In genomic region chr20:42461321-42461720, GRCh38 we compare ENCODE assay signal across 33 cellular contexts.
"Had no signal": no experiment of that assay in that cellular context is flagged by ENCODE, and none has a peak within 500 bp of the region (broad histone marks: within the 10 kb centered on the region; RNA-seq: fewer than 3 reads in every experiment).

No MANE protein-coding gene starts in this region.

- ATAC-seq: activated CD8-positive, alpha-beta memory T cell treated with anti-CD3 and anti-CD28 coated beads, Interleukin-2, amount 10 ng/mL, durations not matched to agents 7 days and 5 days; activated CD8-positive, alpha-beta T cell treated with anti-CD3 and anti-CD28 coated beads, Interleukin-2, amount 10 ng/mL, durations not matched to agents 7 days and 5 days; activated naive CD8-positive, alpha-beta T cell treated with anti-CD3 and anti-CD28 coated beads, Interleukin-2, amount 50 U/mL, for 24 hours; body of pancreas had no signal

- H3K27ac ChIP-seq: body of pancreas, brain microvascular endothelial cell, breast epithelium, VCaP had no signal

- H3K9me3 Mint-ChIP-seq: activated B cell treated with CpG ODN at 0.5 μM for 24 hours; activated CD4-positive, alpha-beta T cell treated with anti-CD3 and anti-CD28 coated beads, Interleukin-2, amount 10 ng/mL, durations not matched to agents 24 days and 14 days; activated naive CD4-positive, alpha-beta T cell treated with anti-CD3 and anti-CD28 coated beads, Interleukin-2, amount 50 U/mL, for 24 hours; activated naive CD8-positive, alpha-beta T cell treated with anti-CD3 and anti-CD28 coated beads, Interleukin-2, amount 10 ng/mL, durations not matched to agents 7 days and 5 days; activated T-cell treated with anti-CD3 and anti-CD28 coated beads, Interleukin-2, amount 50 U/mL, for 24 hours; T-helper 1 cell treated with Interleukin-12 subunit alpha and Interleukin-12 subunit beta and Interleukin-4 antibody, amounts not matched to agents 30 μg/mL and 1 μg/mL, for 36 hours had no signal

- H3K9me3 ChIP-seq: body of pancreas, breast epithelium had no signal

- H3K36me3 ChIP-seq: brain microvascular endothelial cell, breast epithelium had no signal

- DNase-seq: activated B cell treated with CpG ODN at 0.5 μM for 24 hours; activated CD4-positive, alpha-beta memory T cell treated with anti-CD3 and anti-CD28 coated beads, Interleukin-2, amount 10 ng/mL, durations not matched to agents 7 days and 5 days; activated CD4-positive, alpha-beta T cell treated with anti-CD3 and anti-CD28 coated beads for 4 hours; activated CD4-positive, alpha-beta T cell treated with anti-CD3 and anti-CD28 coated beads, Interleukin-2, amount 10 ng/mL, durations not matched to agents 24 days and 14 days; activated CD4-positive, alpha-beta T cell treated with anti-CD3 and anti-CD28 coated beads, Interleukin-2, amount 50 U/mL, for 48 hours; activated CD4-positive, CD25-positive, alpha-beta regulatory T cell treated with anti-CD3 and anti-CD28 coated beads, Interleukin-2, amount 50 U/mL, for 72 hours; activated CD8-positive, alpha-beta memory T cell treated with anti-CD3 and anti-CD28 coated beads for 24 hours; activated CD8-positive, alpha-beta memory T cell treated with anti-CD3 and anti-CD28 coated beads, Interleukin-2, amount 10 ng/mL, durations not matched to agents 7 days and 5 days; activated CD8-positive, alpha-beta memory T cell treated with anti-CD3 and anti-CD28 coated beads, Interleukin-2, amount 50 U/mL, for 48 hours; activated CD8-positive, alpha-beta T cell treated with anti-CD3 and anti-CD28 coated beads, Interleukin-2, amount 10 ng/mL, durations not matched to agents 7 days and 5 days; activated effector memory CD4-positive, alpha-beta T cell treated with Interleukin-2 at 50 U/mL for 16 hours; activated gamma-delta T cell; activated naive CD4-positive, alpha-beta T cell treated with anti-CD3 and anti-CD28 coated beads, Interleukin-2, amount 10 ng/mL, durations not matched to agents 7 days and 5 days; activated naive CD4-positive, alpha-beta T cell treated with Interleukin-2 at 50 U/mL for 16 hours; activated naive CD8-positive, alpha-beta T cell treated with anti-CD3 and anti-CD28 coated beads, Interleukin-2, amount 10 ng/mL, durations not matched to agents 7 days and 5 days; activated naive CD8-positive, alpha-beta T cell treated with anti-CD3 and anti-CD28 coated beads, Interleukin-2, amount 50 U/mL, for 24 hours; activated T-cell treated with anti-CD3 and anti-CD28 coated beads, Interleukin-2, amount 50 U/mL, for 24 hours; activated T-cell treated with anti-CD3 and anti-CD28 coated beads, Interleukin-2, amount 50 U/mL, for 48 hours; amygdala; aorta; body of pancreas; brain microvascular endothelial cell; central memory CD4-positive, alpha-beta T cell; T-helper 1 cell; T-helper 2 cell; T-helper 9 cell had no signal

- H3K36me3 Mint-ChIP-seq: activated CD8-positive, alpha-beta memory T cell treated with anti-CD3 and anti-CD28 coated beads, Interleukin-2, amount 10 ng/mL, durations not matched to agents 7 days and 5 days; activated naive CD4-positive, alpha-beta T cell treated with anti-CD3 and anti-CD28 coated beads, Interleukin-2, amount 10 ng/mL, durations not matched to agents 7 days and 5 days; activated naive CD4-positive, alpha-beta T cell treated with anti-CD3 and anti-CD28 coated beads, Interleukin-2, amount 50 U/mL, for 24 hours; activated naive CD8-positive, alpha-beta T cell; activated naive CD8-positive, alpha-beta T cell treated with anti-CD3 and anti-CD28 coated beads, Interleukin-2, amount 10 ng/mL, durations not matched to agents 7 days and 5 days had no signal

- H3K4me3 Mint-ChIP-seq: activated B cell treated with CpG ODN at 0.5 μM for 24 hours; activated CD4-positive, alpha-beta memory T cell treated with anti-CD3 and anti-CD28 coated beads, Interleukin-2, amount 10 ng/mL, durations not matched to agents 7 days and 5 days; activated CD4-positive, alpha-beta T cell treated with anti-CD3 and anti-CD28 coated beads, Interleukin-2, amount 10 ng/mL, durations not matched to agents 24 days and 14 days; activated CD8-positive, alpha-beta memory T cell treated with anti-CD3 and anti-CD28 coated beads, Interleukin-2, amount 10 ng/mL, durations not matched to agents 7 days and 5 days; activated CD8-positive, alpha-beta T cell treated with anti-CD3 and anti-CD28 coated beads, Interleukin-2, amount 10 ng/mL, durations not matched to agents 7 days and 5 days; activated naive CD4-positive, alpha-beta T cell treated with anti-CD3 and anti-CD28 coated beads, Interleukin-2, amount 10 ng/mL, durations not matched to agents 7 days and 5 days; activated naive CD4-positive, alpha-beta T cell treated with anti-CD3 and anti-CD28 coated beads, Interleukin-2, amount 50 U/mL, for 24 hours; activated naive CD8-positive, alpha-beta T cell; activated naive CD8-positive, alpha-beta T cell treated with anti-CD3 and anti-CD28 coated beads, Interleukin-2, amount 10 ng/mL, durations not matched to agents 7 days and 5 days; activated naive CD8-positive, alpha-beta T cell treated with anti-CD3 and anti-CD28 coated beads, Interleukin-2, amount 50 U/mL, for 24 hours; activated T-cell treated with anti-CD3 and anti-CD28 coated beads, Interleukin-2, amount 50 U/mL, for 24 hours; T-helper 1 cell treated with Interleukin-12 subunit alpha and Interleukin-12 subunit beta and Interleukin-4 antibody, amounts not matched to agents 30 μg/mL and 1 μg/mL, for 36 hours; T-helper 2 cell treated with Interferon-gamma antibody and Interleukin-4, amounts not matched to agents 5 μg/mL and 100 μg/mL, for 36 hours had no signal

- H3K4me1 Mint-ChIP-seq: activated CD4-positive, alpha-beta memory T cell treated with anti-CD3 and anti-CD28 coated beads, Interleukin-2, amount 10 ng/mL, durations not matched to agents 7 days and 5 days; activated CD4-positive, alpha-beta T cell treated with anti-CD3 and anti-CD28 coated beads, Interleukin-2, amount 10 ng/mL, durations not matched to agents 24 days and 14 days; activated CD8-positive, alpha-beta memory T cell treated with anti-CD3 and anti-CD28 coated beads, Interleukin-2, amount 10 ng/mL, durations not matched to agents 7 days and 5 days; activated naive CD4-positive, alpha-beta T cell treated with anti-CD3 and anti-CD28 coated beads, Interleukin-2, amount 10 ng/mL, durations not matched to agents 7 days and 5 days; activated naive CD4-positive, alpha-beta T cell treated with anti-CD3 and anti-CD28 coated beads, Interleukin-2, amount 50 U/mL, for 24 hours; activated naive CD8-positive, alpha-beta T cell treated with anti-CD3 and anti-CD28 coated beads, Interleukin-2, amount 10 ng/mL, durations not matched to agents 7 days and 5 days; activated naive CD8-positive, alpha-beta T cell treated with anti-CD3 and anti-CD28 coated beads, Interleukin-2, amount 50 U/mL, for 24 hours had no signal

- H3K27me3 ChIP-seq: body of pancreas, brain microvascular endothelial cell, breast epithelium had no signal

- H3K4me3 ChIP-seq: body of pancreas, breast epithelium had no signal

- H3K27me3 Mint-ChIP-seq: activated B cell treated with CpG ODN at 0.5 μM for 24 hours; activated CD4-positive, alpha-beta memory T cell treated with anti-CD3 and anti-CD28 coated beads, Interleukin-2, amount 10 ng/mL, durations not matched to agents 7 days and 5 days; activated CD4-positive, alpha-beta T cell treated with anti-CD3 and anti-CD28 coated beads, Interleukin-2, amount 10 ng/mL, durations not matched to agents 24 days and 14 days; activated CD8-positive, alpha-beta memory T cell treated with anti-CD3 and anti-CD28 coated beads, Interleukin-2, amount 10 ng/mL, durations not matched to agents 7 days and 5 days; activated naive CD4-positive, alpha-beta T cell treated with anti-CD3 and anti-CD28 coated beads, Interleukin-2, amount 10 ng/mL, durations not matched to agents 7 days and 5 days; activated naive CD8-positive, alpha-beta T cell treated with anti-CD3 and anti-CD28 coated beads, Interleukin-2, amount 10 ng/mL, durations not matched to agents 7 days and 5 days; activated T-cell treated with anti-CD3 and anti-CD28 coated beads, Interleukin-2, amount 50 U/mL, for 24 hours had no signal

- H3K27ac Mint-ChIP-seq: activated B cell treated with CpG ODN at 0.5 μM for 24 hours; activated CD4-positive, alpha-beta memory T cell treated with anti-CD3 and anti-CD28 coated beads, Interleukin-2, amount 10 ng/mL, durations not matched to agents 7 days and 5 days; activated CD4-positive, alpha-beta T cell treated with anti-CD3 and anti-CD28 coated beads, Interleukin-2, amount 10 ng/mL, durations not matched to agents 24 days and 14 days; activated CD8-positive, alpha-beta memory T cell treated with anti-CD3 and anti-CD28 coated beads, Interleukin-2, amount 10 ng/mL, durations not matched to agents 7 days and 5 days; activated CD8-positive, alpha-beta T cell treated with anti-CD3 and anti-CD28 coated beads, Interleukin-2, amount 10 ng/mL, durations not matched to agents 7 days and 5 days; activated naive CD4-positive, alpha-beta T cell treated with anti-CD3 and anti-CD28 coated beads, Interleukin-2, amount 10 ng/mL, durations not matched to agents 7 days and 5 days; activated naive CD4-positive, alpha-beta T cell treated with anti-CD3 and anti-CD28 coated beads, Interleukin-2, amount 50 U/mL, for 24 hours; activated naive CD8-positive, alpha-beta T cell; activated naive CD8-positive, alpha-beta T cell treated with anti-CD3 and anti-CD28 coated beads, Interleukin-2, amount 10 ng/mL, durations not matched to agents 7 days and 5 days; activated naive CD8-positive, alpha-beta T cell treated with anti-CD3 and anti-CD28 coated beads, Interleukin-2, amount 50 U/mL, for 24 hours; activated T-cell treated with anti-CD3 and anti-CD28 coated beads, Interleukin-2, amount 50 U/mL, for 24 hours; activated T-helper 2 cell treated with anti-CD3 and anti-CD28 coated beads, Interferon-gamma antibody, Interleukin-2, Interleukin-4, amounts not matched to agents 10 μg/mL and 5 μg/mL and 100 μg/mL, durations not matched to agents 14 hours and 24 hours and 36 hours; T-helper 1 cell treated with Interleukin-12 subunit alpha and Interleukin-12 subunit beta and Interleukin-4 antibody, amounts not matched to agents 30 μg/mL and 1 μg/mL, for 36 hours; T-helper 2 cell treated with Interferon-gamma antibody and Interleukin-4, amounts not matched to agents 5 μg/mL and 100 μg/mL, for 36 hours had no signal

- H3K4me1 ChIP-seq: body of pancreas, breast epithelium had no signal
